ENCODE assay signal across 8 cellular contexts in genomic region chr1:185317886-185318310, GRCh38.
DNase-seq lines count a peak whose midpoint lies in the region; ATAC-seq and FAIRE-seq lines count a peak whose summit lies in the region.

No MANE protein-coding gene starts in this region.

- H3K9ac ChIP-seq in SK-N-MC (ENCODE audit: insufficient read length): peak overlapping the region; percentile 72

- H3K27ac ChIP-seq in SK-N-MC: peak overlapping the region; percentile 51; the same call in 1 of the 2 replicates

- peak; percentile 46 for ATAC-seq in GM21390 (IDR thresholded peaks at IDR 0.05; ENCODE audit: unreplicated experiment)

- H3K9me3 ChIP-seq in SK-N-MC (ENCODE audit: low read depth, low read length): no peaks in the 10 kb centered on the region

- no peak for FAIRE-seq in HTR-8/SVneo (lab: Jason Lieb, UNC)

- DNase-seq in DMS53 (lab: John Stamatoyannopoulos, UW) (peak; percentile 86), HTR-8/SVneo (ENCODE audit: insufficient read length, low spot score) (peak; percentile 2), SK-N-MC (ENCODE audit: low read depth, low spot score) (no peak), amniotic epithelial cell (ENCODE audit: low read depth) (peak; percentile 28), iPS-NIHi11 (ENCODE audit: low spot score) (peak; percentile 29), superior temporal gyrus (ENCODE audit: extremely low spot score) (no peak)
- peak; percentile 34 to 53 for DNase-seq in stimulated activated CD4-positive, alpha-beta T cell treated with anti-CD3 and anti-CD28 coated beads, Interleukin-1b, Interleukin-23, amount 100 ng/mL, for 1 hour (ENCODE audit: low read depth in 2 of 2)

- peak overlapping the region; percentile 92 for H3K4me3 ChIP-seq in SK-N-MC

- peaks cover 24% of the 10 kb centered on the region for H3K36me3 ChIP-seq in SK-N-MC (ENCODE audit: insufficient read depth, low read length)

Comparison
In these comparisons a context has a peak if more than half of its experiments do, and no peak if none do; other contexts are left out.
1. DNase-seq: peak in DMS53 (single experiment), HTR-8/SVneo (single experiment), amniotic epithelial cell (single experiment), iPS-NIHi11 (single experiment) and stimulated activated CD4-positive, alpha-beta T cell treated with anti-CD3 and anti-CD28 coated beads, Interleukin-1b, Interleukin-23, amount 100 ng/mL, for 1 hour (2 of 2); none in SK-N-MC (single experiment) and superior temporal gyrus (single experiment).